9 cellular contexts compared by ENCODE assay signal in genomic region chr4:169008478-169008877, GRCh38. TPM values are rescaled to one million over a fixed set of nuclear protein-coding genes. Genes with fewer than 3 reads are reported as not detected.
DNase-seq lines count a peak whose midpoint lies in the region; ATAC-seq and TF ChIP-seq lines count a peak whose summit lies in the region.
"Had no signal": no experiment of that assay in that cellular context is flagged by ENCODE, and none has a peak within 500 bp of the region (broad histone marks: within the 10 kb centered on the region; RNA-seq: fewer than 3 reads in every experiment).

No MANE protein-coding gene starts in this region.

- peaks cover 18% of the 10 kb centered on the region for H3K4me1 Mint-ChIP-seq in activated naive CD8-positive, alpha-beta T cell treated with anti-CD3 and anti-CD28 coated beads, Interleukin-2, amount 10 ng/mL, durations not matched to agents 7 days and 5 days

- WGBS in right cardiac atrium = 89% methylated on average over 4 of the region's 4 CpGs
- WGBS in liver = 56% methylated on average over 4 of the region's 4 CpGs

- no peak for TF ChIP-seq CTCF in liver (IDR thresholded peaks at IDR 0.05; ENCODE audit: low read depth, low read length, missing input control)
- TF ChIP-seq CTCF in upper lobe of right lung (IDR thresholded peaks at IDR 0.05) = no peak

- H3K9me3 Mint-ChIP-seq in activated naive CD8-positive, alpha-beta T cell treated with anti-CD3 and anti-CD28 coated beads, Interleukin-2, amount 10 ng/mL, durations not matched to agents 7 days and 5 days = no peaks in the 10 kb centered on the region

- H3K9me3 ChIP-seq in right cardiac atrium (ENCODE audit: control insufficient read depth, low read length) (no peaks in the 10 kb centered on the region), liver (ENCODE audit: control insufficient read depth in 4 of 4, low read length in 3 of 4) (no peaks in the 10 kb centered on the region), upper lobe of right lung (no peaks in the 10 kb centered on the region)

- intact Hi-C loops in right cardiac atrium (cut with DNase I) = no loop called here
- intact Hi-C loops in cardiac septum (cut with DNase I) = loop anchor here (10.0 kb wide), 1 partner anchor 294 kb away; no protein-coding TSS in a partner anchor
- intact Hi-C loops in upper lobe of right lung (cut with DNase I) = no loop called here

- H3K4me1 ChIP-seq in right cardiac atrium (ENCODE audit: control insufficient read depth, insufficient read depth, low read length) (peaks cover 3% of the 10 kb centered on the region), liver (ENCODE audit: control insufficient read depth in 4 of 4, insufficient read depth in 4 of 4, low read length in 3 of 4) (peaks cover 4 to 42% (median 32%) of the 10 kb centered on the region in 4 donors), upper lobe of right lung (peaks cover 18% of the 10 kb centered on the region)

- peak overlapping the region; percentile 25 to 99 for H3K9ac ChIP-seq in liver (ENCODE audit: low read depth in 1 of 2, low read length in 2 of 2)

- H3K27me3 Mint-ChIP-seq in activated naive CD8-positive, alpha-beta T cell treated with anti-CD3 and anti-CD28 coated beads, Interleukin-2, amount 10 ng/mL, durations not matched to agents 7 days and 5 days = no peaks in the 10 kb centered on the region

- peaks cover 12% of the 10 kb centered on the region for H3K36me3 Mint-ChIP-seq in activated naive CD8-positive, alpha-beta T cell treated with anti-CD3 and anti-CD28 coated beads, Interleukin-2, amount 10 ng/mL, durations not matched to agents 7 days and 5 days

- DNase-seq in right cardiac atrium (no peak), cardiac septum (ENCODE audit: low spot score) (no peak), upper lobe of right lung (no peak), T-helper 9 cell (no peak), GM19240 (ENCODE audit: insufficient read length, low spot score) (no peak)
- DNase-seq in activated naive CD8-positive, alpha-beta T cell treated with anti-CD3 and anti-CD28 coated beads, Interleukin-2, amount 10 ng/mL, durations not matched to agents 7 days and 5 days = no peak
- DNase-seq: RPMI8226 had no signal

- H3K4me3 ChIP-seq in right cardiac atrium (ENCODE audit: low read length) (peak overlapping the region; percentile 18), liver (ENCODE audit: low read depth in 1 of 3, low read length in 3 of 3) (peak overlapping the region; percentile 47 to 92 (median 72)), upper lobe of right lung (peak overlapping the region; percentile 71)

- peak overlapping the region; percentile 91 for H3K27ac Mint-ChIP-seq in activated naive CD8-positive, alpha-beta T cell treated with anti-CD3 and anti-CD28 coated beads, Interleukin-2, amount 10 ng/mL, durations not matched to agents 7 days and 5 days

- POLR2A ChIA-PET in activated naive CD8-positive, alpha-beta T cell treated with anti-CD3 and anti-CD28 coated beads, Interleukin-2, amount 10 ng/mL, durations not matched to agents 7 days and 5 days (lab: Charles Lee) = interaction anchor here (0.8 kb wide), 1 partner anchor 9 kb away, joined by 4 read pairs; no protein-coding TSS in a partner anchor

- no peak for ATAC-seq in right cardiac atrium
- ATAC-seq in activated naive CD8-positive, alpha-beta T cell treated with anti-CD3 and anti-CD28 coated beads, Interleukin-2, amount 10 ng/mL, durations not matched to agents 7 days and 5 days (ENCODE audit: low read depth) = no peak
- no peak for ATAC-seq in upper lobe of right lung
- ATAC-seq in HG03280 (IDR thresholded peaks at IDR 0.05; ENCODE audit: unreplicated experiment) = no peak

- TF ChIP-seq RAD21 in liver (IDR thresholded peaks at IDR 0.05) = no peak

- peak overlapping the region; percentile 91 for H3K4me3 Mint-ChIP-seq in activated naive CD8-positive, alpha-beta T cell treated with anti-CD3 and anti-CD28 coated beads, Interleukin-2, amount 10 ng/mL, durations not matched to agents 7 days and 5 days

- no peaks in the 10 kb centered on the region for H3K27me3 ChIP-seq in right cardiac atrium (ENCODE audit: control insufficient read depth, insufficient read depth)
- H3K27me3 ChIP-seq in liver (ENCODE audit: control insufficient read depth in 4 of 4, insufficient read depth in 4 of 4, low read length in 3 of 4) = no peaks in the 10 kb centered on the region
- H3K27me3 ChIP-seq in upper lobe of right lung = no peaks in the 10 kb centered on the region

- no peaks in the 10 kb centered on the region for H3K36me3 ChIP-seq in liver (ENCODE audit: control insufficient read depth in 4 of 4, insufficient read depth in 3 of 4, low read depth in 1 of 4, low read length in 3 of 4)
- H3K36me3 ChIP-seq in upper lobe of right lung = peaks cover 21% of the 10 kb centered on the region

- H3K27ac ChIP-seq in right cardiac atrium (ENCODE audit: low read length) (no peak overlapping the region), liver (ENCODE audit: low read depth in 1 of 2, low read length in 2 of 2) (peak overlapping the region; percentile 88 to 99), upper lobe of right lung (no peak overlapping the region)

TF ChIP-seq in liver, 16 proteins besides CTCF, POLR2A, EP300 and RAD21:
- no peak for TF ChIP-seq GABPA (IDR thresholded peaks at IDR 0.05 in 1 of 2, conservative IDR thresholded peaks at IDR 0.05 in 1 of 2)
- no peak for TF ChIP-seq YY1 (IDR thresholded peaks at IDR 0.05)
- TF ChIP-seq ZBTB33 (IDR thresholded peaks at IDR 0.05) = no peak
- TF ChIP-seq NR2F2 (IDR thresholded peaks at IDR 0.05) = no peak
- no peak for TF ChIP-seq SP1 (IDR thresholded peaks at IDR 0.05)
- no peak for TF ChIP-seq REST (IDR thresholded peaks at IDR 0.05)
- no peak for TF ChIP-seq RXRA (IDR thresholded peaks at IDR 0.05)
- TF ChIP-seq TAF1 (conservative IDR thresholded peaks at IDR 0.05) = no peak
- no peak for TF ChIP-seq FOXA2 (IDR thresholded peaks at IDR 0.05)
- no peak for TF ChIP-seq FOXA1 (IDR thresholded peaks at IDR 0.05)
- no peak for TF ChIP-seq HNF4G (IDR thresholded peaks at IDR 0.05)
- no peak for TF ChIP-seq HNF4A (conservative IDR thresholded peaks at IDR 0.05)
- TF ChIP-seq, protein P1, sequence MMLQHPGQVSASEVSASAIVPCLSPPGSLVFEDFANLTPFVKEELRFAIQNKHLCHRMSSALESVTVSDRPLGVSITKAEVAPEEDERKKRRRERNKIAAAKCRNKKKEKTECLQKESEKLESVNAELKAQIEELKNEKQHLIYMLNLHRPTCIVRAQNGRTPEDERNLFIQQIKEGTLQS (IDR thresholded peaks at IDR 0.05) = no peak
- TF ChIP-seq EGR1 (IDR thresholded peaks at IDR 0.05; ENCODE audit: low read depth in 2 of 2) = no peak
- TF ChIP-seq, protein P2, sequence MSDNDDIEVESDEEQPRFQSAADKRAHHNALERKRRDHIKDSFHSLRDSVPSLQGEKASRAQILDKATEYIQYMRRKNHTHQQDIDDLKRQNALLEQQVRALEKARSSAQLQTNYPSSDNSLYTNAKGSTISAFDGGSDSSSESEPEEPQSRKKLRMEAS (IDR thresholded peaks at IDR 0.05) = no peak
- no peak for TF ChIP-seq JUND (IDR thresholded peaks at IDR 0.05)

RNA-seq across cellular contexts. Expression of gene CBR4, which starts 1.6 kb away (rescaled TPM):
- total RNA-seq in right cardiac atrium = 10 to 100 TPM; 14.6 to 19.7 (median 18.3) TPM
- polyA plus RNA-seq in right cardiac atrium = 14.1 TPM
- 21.3 TPM for total RNA-seq in cardiac septum
- 10 to 100 TPM; 18.0 to 19.1 TPM for total RNA-seq in activated naive CD8-positive, alpha-beta T cell treated with anti-CD3 and anti-CD28 coated beads, Interleukin-2, amount 10 ng/mL, durations not matched to agents 7 days and 5 days
- total RNA-seq in liver = 10 to 100 TPM; 16.7 to 32.8 TPM
- polyA plus RNA-seq in liver = 10 to 100 TPM in 1 of 2 donors, 1 to 10 TPM in 1; 9.4 to 28.6 TPM
- 13.6 TPM for total RNA-seq in upper lobe of right lung

Comparison
In these comparisons a context has a peak if more than half of its experiments do, and no peak if none do; other contexts are left out.
1. H3K27ac ChIP-seq: peak in liver (2 of 2); none in right cardiac atrium (single experiment) and upper lobe of right lung (single experiment).
2. H3K4me3 ChIP-seq: peak in every context shown above with its lines; median percentile 72 in liver; 71 in upper lobe of right lung; 18 in right cardiac atrium.